Comparison of ENCODE assay signal across 25 cellular contexts in the genomic region with DNA sequence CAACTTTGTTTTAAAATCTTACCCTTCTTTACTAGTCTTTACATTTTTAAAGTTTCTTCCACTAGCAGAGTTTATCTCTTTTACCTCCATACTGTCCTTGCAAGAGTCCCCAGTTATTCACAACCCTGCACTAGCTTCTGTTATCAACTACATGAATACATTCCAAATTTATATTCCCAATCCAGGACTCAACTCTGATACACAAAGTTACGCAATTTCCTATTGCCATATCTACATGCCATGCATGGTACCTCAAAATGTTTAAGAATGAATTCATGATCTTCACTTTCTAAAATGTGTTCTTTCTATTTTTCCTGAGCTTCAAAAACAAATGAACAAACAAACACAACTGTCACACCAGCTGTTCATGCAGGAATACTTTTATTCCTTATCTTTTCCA.
"Had no signal": no experiment of that assay in that cellular context is flagged by ENCODE, and none has a peak within 500 bp of the region (broad histone marks: within the 10 kb centered on the region; RNA-seq: fewer than 3 reads in every experiment).

No MANE protein-coding gene starts in this region.

- H2AFZ ChIP-seq: hepatocyte had no signal

- H3K27me3 ChIP-seq: colonic mucosa, esophagus muscularis mucosa, foreskin keratinocyte, gastroesophageal sphincter, heart left ventricle, hepatocyte, left lung had no signal

- H3K4me1 Mint-ChIP-seq: naive B cell; naive thymus-derived CD8-positive, alpha-beta T cell had no signal

- H3K36me3 Mint-ChIP-seq: mesothelial cell of epicardium; naive B cell; naive thymus-derived CD8-positive, alpha-beta T cell had no signal

- H3K4me3 Mint-ChIP-seq: dendritic cell treated with granulocyte-macrophage colony-stimulating factor and Interleukin-4, amounts not matched to agents 40 ng/mL and 50 ng/mL, for 4 days; effector memory CD8-positive, alpha-beta T cell; endodermal cell; mesothelial cell of epicardium; naive B cell; naive thymus-derived CD8-positive, alpha-beta T cell had no signal

- H3K27ac Mint-ChIP-seq: dendritic cell treated with granulocyte-macrophage colony-stimulating factor and Interleukin-4, amounts not matched to agents 40 ng/mL and 50 ng/mL, for 4 days; effector memory CD8-positive, alpha-beta T cell; endodermal cell; mesothelial cell of epicardium; naive B cell; naive thymus-derived CD8-positive, alpha-beta T cell had no signal

- H3K9me3 ChIP-seq: colonic mucosa, esophagus muscularis mucosa, gastroesophageal sphincter, lower lobe of right lung had no signal

- H3K27me3 Mint-ChIP-seq: dendritic cell treated with granulocyte-macrophage colony-stimulating factor and Interleukin-4, amounts not matched to agents 40 ng/mL and 50 ng/mL, for 4 days; effector memory CD8-positive, alpha-beta T cell; naive B cell; naive thymus-derived CD8-positive, alpha-beta T cell had no signal

- H3K4me2 ChIP-seq: hepatocyte had no signal

- H3K27ac ChIP-seq: colonic mucosa, esophagus muscularis mucosa, foreskin keratinocyte, gastroesophageal sphincter, heart left ventricle, hepatocyte, left lung, lower lobe of right lung had no signal

- H3K4me3 ChIP-seq: colonic mucosa, esophagus muscularis mucosa, gastroesophageal sphincter, heart left ventricle, hepatocyte, left lung, lower lobe of right lung, mucosa of descending colon had no signal

- H3K79me2 ChIP-seq: hepatocyte had no signal

- ATAC-seq: effector memory CD8-positive, alpha-beta T cell; foreskin keratinocyte; gastroesophageal sphincter; heart left ventricle; left cardiac atrium; left lung; left ventricle myocardium superior; lower lobe of right lung; mucosa of descending colon; naive thymus-derived CD8-positive, alpha-beta T cell had no signal

- H3K9me3 Mint-ChIP-seq: endodermal cell had no signal

- FAIRE-seq: endometrium, frontal cortex, islet of Langerhans, keratinocyte had no signal

- H3K36me3 ChIP-seq: colonic mucosa, esophagus muscularis mucosa, gastroesophageal sphincter, heart left ventricle, left lung, lower lobe of right lung had no signal

- H3K4me1 ChIP-seq: colonic mucosa, esophagus muscularis mucosa, gastroesophageal sphincter, heart left ventricle, left lung, lower lobe of right lung had no signal

- DNase-seq: colonic mucosa; cortex of kidney; effector CD8-positive, alpha-beta T cell; effector memory CD8-positive, alpha-beta T cell; endodermal cell; foreskin keratinocyte; heart left ventricle; hypothalamus; left cardiac atrium; left lung; left ventricle myocardium superior; lower lobe of right lung; mesenchymal stem cell; mucosa of descending colon; naive B cell; naive thymus-derived CD8-positive, alpha-beta T cell had no signal
